In genomic region chr22:44472583-44472982, GRCh38 we compare ENCODE assay signal across 28 cellular contexts.
"Had no signal": no experiment of that assay in that cellular context is flagged by ENCODE, and none has a peak within 500 bp of the region (broad histone marks: within the 10 kb centered on the region; RNA-seq: fewer than 3 reads in every experiment).

No MANE protein-coding gene starts in this region.

- H3K9ac ChIP-seq: neural progenitor cell had no signal

- DNase-seq: hypothalamus; immature natural killer cell; left ventricle myocardium superior; lower lobe of right lung; mammary epithelial cell; mesenchymal stem cell; naive B cell; natural killer cell; nephron progenitor cell; occipital lobe; ovary; stimulated activated CD4-positive, alpha-beta T cell treated with anti-CD3 and anti-CD28 coated beads, Interleukin-12 subunit alpha, Interleukin-12 subunit beta, amount 100 ng/mL, for 4 hours; stimulated activated CD4-positive, alpha-beta T cell treated with anti-CD3 and anti-CD28 coated beads, Interleukin-15, amount 100 ng/mL, for 24 hours; stimulated activated CD4-positive, alpha-beta T cell treated with anti-CD3 and anti-CD28 coated beads, Interleukin-2, amount 100 ng/mL, for 24 hours; stimulated activated CD4-positive, alpha-beta T cell treated with anti-CD3 and anti-CD28 coated beads, Interleukin-4, amount 100 ng/mL, for 1 hour; stimulated activated naive B cell treated with anti-CD40 and anti-IgM and Interleukin-4, amounts not matched to agents 10 μg/mL and 1 μg/mL and 100 μg/mL, for 72 hours; stimulated activated naive CD8-positive, alpha-beta T cell treated with anti-CD3 and anti-CD28 coated beads, Interleukin-15, Interleukin-2, amounts not matched to agents 100 U/mL and 50 U/mL, for 24 hours; stomach; tibial artery; trophoblast cell; upper lobe of right lung had no signal

- H3K4me2 ChIP-seq: neural progenitor cell had no signal

- H3K27ac ChIP-seq: lower lobe of right lung, neural progenitor cell, neutrophil, ovary, right atrium auricular region, stomach, thoracic aorta, tibial artery, upper lobe of right lung had no signal

- ATAC-seq: left ventricle myocardium superior; lower lobe of right lung; natural killer cell; stimulated activated naive B cell treated with anti-CD40 and anti-IgM and Interleukin-4, amounts not matched to agents 10 μg/mL and 1 μg/mL and 100 μg/mL, for 72 hours; stimulated activated naive CD8-positive, alpha-beta T cell treated with anti-CD3 and anti-CD28 coated beads, Interleukin-15, Interleukin-2, amounts not matched to agents 100 U/mL and 50 U/mL, for 24 hours; upper lobe of right lung had no signal

- H3K4me3 ChIP-seq: lower lobe of right lung, neural progenitor cell, ovary, right atrium auricular region, stomach, thoracic aorta, tibial artery, upper lobe of right lung had no signal

- H2AFZ ChIP-seq: neural progenitor cell had no signal

- FAIRE-seq: islet of Langerhans, kidney, urothelium cell line had no signal

- H3K4me1 ChIP-seq: lower lobe of right lung, neural progenitor cell, right atrium auricular region, stomach, tibial artery, upper lobe of right lung had no signal

- H3K36me3 ChIP-seq: lower lobe of right lung, neural progenitor cell, neutrophil, ovary, right atrium auricular region, stomach, thoracic aorta, tibial artery, upper lobe of right lung had no signal

- H3K9me3 ChIP-seq: neutrophil, ovary had no signal

- H3K27me3 ChIP-seq: neural progenitor cell, neutrophil, ovary, right atrium auricular region, stomach, tibial artery, upper lobe of right lung had no signal
